Comparison of ENCODE assay signal across 12 cellular contexts in the genomic region with DNA sequence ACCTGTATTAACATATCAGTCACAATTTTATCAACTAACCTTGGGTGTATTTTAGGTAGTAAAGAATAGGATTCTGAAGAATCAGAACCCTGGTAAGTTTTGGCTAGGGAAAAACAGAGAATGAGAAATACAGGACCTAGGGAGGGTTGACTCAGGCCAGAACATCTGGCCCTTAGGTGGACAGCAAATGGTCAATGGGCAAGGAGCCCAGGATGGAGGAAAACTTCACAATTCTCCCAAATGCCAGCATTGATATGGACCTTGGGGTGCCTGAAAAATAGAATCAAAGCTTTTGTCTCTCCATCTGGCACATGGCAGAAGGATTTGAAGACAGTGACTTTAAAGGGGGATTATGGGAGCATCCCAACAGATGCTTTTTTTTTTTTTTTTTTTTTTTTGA. TPM values are rescaled to one million over a fixed set of nuclear protein-coding genes. Genes with fewer than 3 reads are reported as not detected.
DNase-seq lines count a peak whose midpoint lies in the region; ATAC-seq lines count a peak whose summit lies in the region.
"Had no signal": no experiment of that assay in that cellular context is flagged by ENCODE, and none has a peak within 500 bp of the region (broad histone marks: within the 10 kb centered on the region; RNA-seq: fewer than 3 reads in every experiment).

No MANE protein-coding gene starts in this region.

- no peak for ATAC-seq in activated naive CD4-positive, alpha-beta T cell treated with anti-CD3 and anti-CD28 coated beads, Interleukin-2, amount 50 U/mL, for 72 hours
- ATAC-seq: GM12878 had no signal

- H3K9me3 Mint-ChIP-seq in activated naive CD4-positive, alpha-beta T cell treated with anti-CD3 and anti-CD28 coated beads, Interleukin-2, amount 50 U/mL, for 72 hours, result no peaks in the 10 kb centered on the region
- H3K9me3 Mint-ChIP-seq: CD4-positive, CD25-positive, alpha-beta regulatory T cell; HFFc6 had no signal

- DNase-seq in Ammon's horn (ENCODE audit: low spot score), result peak; percentile 12
- peak; percentile 15 for DNase-seq in HCEC 1CT
- DNase-seq in fibroblast of peridontal ligament (ENCODE audit: extremely low read depth), result peak; percentile 17
- peak; percentile 33 for DNase-seq in superior temporal gyrus (ENCODE audit: extremely low spot score)
- no peak for DNase-seq in activated naive CD4-positive, alpha-beta T cell treated with anti-CD3 and anti-CD28 coated beads, Interleukin-2, amount 50 U/mL, for 72 hours (ENCODE audit: low spot score in 2 of 2)
- DNase-seq in HK-2 (ENCODE audit: unreplicated experiment), result no peak
- DNase-seq in NCI-H2196 treated with DMSO at 0.1 percent for 48 hours (lab: John Stamatoyannopoulos, UW; ENCODE audit: unreplicated experiment), result no peak
- DNase-seq: CD4-positive, CD25-positive, alpha-beta regulatory T cell; DMS53; GF-D8; HFFc6 had no signal

- peaks cover 10 to 17% of the 10 kb centered on the region in 2 donors for H3K36me3 Mint-ChIP-seq in activated naive CD4-positive, alpha-beta T cell treated with anti-CD3 and anti-CD28 coated beads, Interleukin-2, amount 50 U/mL, for 72 hours

- H3K27ac Mint-ChIP-seq in activated naive CD4-positive, alpha-beta T cell treated with anti-CD3 and anti-CD28 coated beads, Interleukin-2, amount 50 U/mL, for 72 hours, result no peak overlapping the region
- H3K27ac Mint-ChIP-seq: HFFc6 had no signal

RNA-seq across cellular contexts. Expression of gene PRPF39, which starts 32.7 kb away (rescaled TPM):
- total RNA-seq in activated naive CD4-positive, alpha-beta T cell treated with anti-CD3 and anti-CD28 coated beads, Interleukin-2, amount 50 U/mL, for 72 hours, result 10 to 100 TPM; 50.2 to 63.5 TPM

Comparison
In these comparisons a context has a peak if more than half of its experiments do, and no peak if none do; other contexts are left out.
1. DNase-seq: peak in Ammon's horn (single experiment), HCEC 1CT (single experiment), fibroblast of peridontal ligament (single experiment) and superior temporal gyrus (single experiment); none in activated naive CD4-positive, alpha-beta T cell treated with anti-CD3 and anti-CD28 coated beads, Interleukin-2, amount 50 U/mL, for 72 hours (0 of 2), HK-2 (single experiment) and NCI-H2196 treated with DMSO at 0.1 percent for 48 hours (single experiment).